Comparison of ENCODE assay signal across 28 cellular contexts in the genomic region with DNA sequence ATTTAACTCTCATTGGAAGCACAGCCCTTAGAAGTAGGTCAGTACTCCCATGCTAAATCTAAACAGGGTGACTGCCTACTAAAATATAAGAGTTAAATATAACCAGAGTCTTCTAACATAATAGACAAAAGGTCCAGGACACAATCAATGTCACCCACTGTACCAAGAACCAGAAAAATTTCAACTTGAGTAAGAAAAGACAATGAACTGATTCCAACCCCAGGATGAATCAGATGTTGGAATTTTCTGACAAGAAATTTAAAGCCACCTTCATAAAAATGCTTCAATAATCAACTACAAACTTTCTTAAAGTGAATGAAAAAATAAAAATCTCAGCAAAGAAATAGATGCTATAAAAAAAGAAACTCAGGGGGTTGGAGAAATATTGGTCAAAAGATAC.
"Had no signal": no experiment of that assay in that cellular context is flagged by ENCODE, and none has a peak within 500 bp of the region (broad histone marks: within the 10 kb centered on the region; RNA-seq: fewer than 3 reads in every experiment).

No MANE protein-coding gene starts in this region.

- DNase-seq: activated B cell treated with CpG ODN at 0.5 μM for 24 hours; activated CD4-positive, alpha-beta T cell treated with anti-CD3 and anti-CD28 coated beads for 48 hours; activated CD4-positive, alpha-beta T cell treated with anti-CD3 and anti-CD28 coated beads, Interleukin-2, amount 50 U/mL, for 1 hour; activated CD4-positive, alpha-beta T cell treated with anti-CD3 and anti-CD28 coated beads, Interleukin-2, amount 50 U/mL, for 48 hours; activated CD8-positive, alpha-beta memory T cell treated with anti-CD3 and anti-CD28 coated beads for 24 hours; activated CD8-positive, alpha-beta T cell treated with anti-CD3 and anti-CD28 coated beads for 36 hours; activated gamma-delta T cell; activated naive CD4-positive, alpha-beta T cell treated with anti-CD3 and anti-CD28 coated beads, Interleukin-2, amount 50 U/mL, for 16 hours; activated naive CD4-positive, alpha-beta T cell treated with Interleukin-2 at 50 U/mL for 16 hours; activated T-cell treated with anti-CD3 and anti-CD28 coated beads, Interleukin-2, amount 50 U/mL, for 48 hours; adrenal gland; aorta; body of pancreas; central memory CD4-positive, alpha-beta T cell; cerebellar nuclear complex; dorsolateral prefrontal cortex; effector memory CD4-positive, alpha-beta T cell; endodermal cell; T-helper 1 cell; T-helper 17 cell; T1000; WERI-Rb-1 had no signal

- H3K36me3 ChIP-seq: adrenal gland, breast epithelium, cardiac muscle cell, WERI-Rb-1 had no signal

- H3K27ac ChIP-seq: adrenal gland, body of pancreas, breast epithelium, cardiac muscle cell, coronary artery, WERI-Rb-1 had no signal

- ATAC-seq: activated CD4-positive, CD25-positive, alpha-beta regulatory T cell treated with anti-CD3 and anti-CD28 coated beads, Interleukin-2, amount 50 U/mL, for 24 hours; activated CD8-positive, alpha-beta T cell treated with anti-CD3 and anti-CD28 coated beads for 36 hours; body of pancreas; esophagus mucosa; T-helper 17 cell had no signal

- H3K27me3 ChIP-seq: adrenal gland, body of pancreas, cardiac muscle cell had no signal

- H3K9me3 ChIP-seq: adrenal gland, body of pancreas, breast epithelium had no signal

- H3K4me1 ChIP-seq: body of pancreas, breast epithelium had no signal

- FAIRE-seq: frontal cortex had no signal

- H3K4me3 ChIP-seq: adrenal gland, body of pancreas, breast epithelium, cardiac muscle cell, coronary artery, dorsolateral prefrontal cortex had no signal
